ENCODE assay signal across 8 cellular contexts in genomic region chr1:55640708-55641473, GRCh38.
A peak's percentile ranks its signal among the peaks of the same experiment; 100 is the strongest.
DNase-seq lines count a peak whose midpoint lies in the region; ATAC-seq and TF ChIP-seq lines count a peak whose summit lies in the region.

No MANE protein-coding gene starts in this region.

- no peak overlapping the region for H3K4me3 Mint-ChIP-seq in activated CD8-positive, alpha-beta T cell treated with anti-CD3 and anti-CD28 coated beads for 36 hours

- DNase-seq in GM13976 (ENCODE audit: low spot score) (peak; percentile 33), HL-60 (ENCODE audit: low read depth in 1 of 2, low spot score in 1 of 2) (peak; percentile 22 to 32), cardiac muscle cell (ENCODE audit: low read depth in 1 of 2, low spot score in 1 of 2) (peak; percentile 4 to 81), renal cortical epithelial cell (ENCODE audit: low read depth) (peak; percentile 58), NCI-H345 (lab: John Stamatoyannopoulos, UW) (no peak), SW 1271 (lab: John Stamatoyannopoulos, UW) (no peak)
- peak; percentile 18 for DNase-seq in activated CD8-positive, alpha-beta T cell treated with anti-CD3 and anti-CD28 coated beads for 36 hours

- H3K9me3 Mint-ChIP-seq in activated CD8-positive, alpha-beta T cell treated with anti-CD3 and anti-CD28 coated beads for 36 hours, result no peaks in the 10 kb centered on the region

- no peaks in the 10 kb centered on the region for H3K36me3 ChIP-seq in cardiac muscle cell

- in situ Hi-C loops in GM13976 (cut with MboI; ENCODE audit: low sequenced_read_pairs, unreplicated experiment), result no loop called here

- H3K9me3 ChIP-seq in cardiac muscle cell (ENCODE audit: low read depth), result no peaks in the 10 kb centered on the region

- intact Hi-C loops in activated CD8-positive, alpha-beta T cell treated with anti-CD3 and anti-CD28 coated beads for 36 hours (cut with micrococcal nuclease), result no loop called here

- no peak overlapping the region for H3K4me3 ChIP-seq in HL-60 (replicated peaks; ENCODE audit: insufficient read depth, low read length)
- no peak overlapping the region for H3K4me3 ChIP-seq in cardiac muscle cell

- no peaks in the 10 kb centered on the region for H3K36me3 Mint-ChIP-seq in activated CD8-positive, alpha-beta T cell treated with anti-CD3 and anti-CD28 coated beads for 36 hours (ENCODE audit: low read depth)

- H3K4me1 ChIP-seq in cardiac muscle cell (ENCODE audit: low read depth), result no peaks in the 10 kb centered on the region

- no peak overlapping the region for H3K27ac Mint-ChIP-seq in activated CD8-positive, alpha-beta T cell treated with anti-CD3 and anti-CD28 coated beads for 36 hours

- H3K27me3 Mint-ChIP-seq in activated CD8-positive, alpha-beta T cell treated with anti-CD3 and anti-CD28 coated beads for 36 hours, result peaks cover 1% of the 10 kb centered on the region

- POLR2A ChIA-PET in activated CD8-positive, alpha-beta T cell treated with anti-CD3 and anti-CD28 coated beads for 36 hours (lab: Charles Lee), result no interaction called here

- ATAC-seq in activated CD8-positive, alpha-beta T cell treated with anti-CD3 and anti-CD28 coated beads for 36 hours, result no peak
- ATAC-seq in GM19452 (IDR thresholded peaks at IDR 0.05; ENCODE audit: unreplicated experiment), result no peak

- CTCF ChIA-PET in activated CD8-positive, alpha-beta T cell treated with anti-CD3 and anti-CD28 coated beads for 36 hours (lab: Charles Lee), result interaction anchor here (0.7 kb wide), 1 partner anchor 117 kb away, joined by 3 read pairs; no protein-coding TSS in a partner anchor

- H3K27ac ChIP-seq in HL-60 (replicated peaks), result no peak overlapping the region
- H3K27ac ChIP-seq in cardiac muscle cell, result no peak overlapping the region

- H3K27me3 ChIP-seq in HL-60 (ENCODE audit: insufficient read depth, poor library complexity, severe bottlenecking) (peaks cover 4% of the 10 kb centered on the region), cardiac muscle cell (no peaks in the 10 kb centered on the region)

- TF ChIP-seq CTCF in GM13976 (IDR thresholded peaks at IDR 0.05; ENCODE audit: borderline replicate concordance, control extremely low read depth, extremely low read depth, insufficient read depth, missing control alignments) (no peak), HL-60 (IDR thresholded peaks at IDR 0.05; ENCODE audit: insufficient read depth, low read length) (no peak), cardiac muscle cell (IDR thresholded peaks at IDR 0.05; ENCODE audit: low read depth, low read length) (no peak)
- no peak for TF ChIP-seq CTCF in activated CD8-positive, alpha-beta T cell treated with anti-CD3 and anti-CD28 coated beads for 36 hours (IDR thresholded peaks at IDR 0.05)

- peaks cover 4% of the 10 kb centered on the region for H3K4me1 Mint-ChIP-seq in activated CD8-positive, alpha-beta T cell treated with anti-CD3 and anti-CD28 coated beads for 36 hours (ENCODE audit: low read depth)

Comparison
In these comparisons a context has a peak if more than half of its experiments do, and no peak if none do; other contexts are left out.
1. DNase-seq: peak in GM13976 (single experiment), HL-60 (2 of 2), activated CD8-positive, alpha-beta T cell treated with anti-CD3 and anti-CD28 coated beads for 36 hours (single experiment), cardiac muscle cell (2 of 2) and renal cortical epithelial cell (single experiment); none in NCI-H345 (single experiment) and SW 1271 (0 of 2).